8 cellular contexts compared by ENCODE assay signal in the genomic region with DNA sequence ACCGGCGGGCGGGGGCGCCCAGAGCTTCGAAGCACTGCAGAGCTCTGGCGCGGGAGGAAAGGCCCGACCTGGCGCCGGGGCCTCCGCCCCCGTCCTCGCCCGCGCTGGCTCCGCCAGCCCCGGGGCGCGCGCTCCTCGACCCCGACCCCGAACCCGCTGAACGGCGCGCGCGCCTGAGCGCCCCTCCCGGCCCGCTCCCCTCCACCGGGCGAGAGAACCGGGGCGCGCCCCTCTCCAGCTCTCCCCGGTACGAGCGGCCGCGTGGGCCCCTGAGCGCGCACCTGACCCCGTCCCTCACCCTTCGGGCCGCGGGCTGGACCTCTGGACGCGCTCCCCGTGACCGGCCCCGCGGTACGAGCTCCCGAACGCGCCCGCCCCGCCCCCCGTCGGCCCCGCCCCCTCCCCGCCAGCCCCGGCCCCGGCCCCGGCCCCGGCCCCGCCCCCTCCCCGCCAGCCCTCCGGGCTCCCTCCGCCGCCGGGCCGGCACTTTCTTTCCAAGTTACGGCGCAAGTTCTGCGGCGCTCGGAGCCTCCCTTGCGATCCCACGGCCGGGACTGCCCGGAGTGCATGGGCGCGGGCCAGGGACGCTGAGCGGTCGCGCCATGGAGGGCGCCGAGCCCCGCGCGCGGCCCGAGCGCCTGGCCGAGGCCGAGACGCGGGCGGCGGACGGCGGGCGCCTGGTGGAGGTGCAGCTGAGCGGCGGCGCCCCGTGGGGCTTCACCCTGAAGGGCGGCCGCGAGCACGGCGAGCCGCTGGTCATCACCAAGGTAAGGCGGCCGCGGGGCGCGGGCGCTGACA. TPM values are rescaled to one million over a fixed set of nuclear protein-coding genes. Genes with fewer than 3 reads are reported as not detected.
A peak's percentile ranks its signal among the peaks of the same experiment; 100 is the strongest.
DNase-seq lines count a peak whose midpoint lies in the region; TF ChIP-seq lines count a peak whose summit lies in the region.

A gene with protein sequence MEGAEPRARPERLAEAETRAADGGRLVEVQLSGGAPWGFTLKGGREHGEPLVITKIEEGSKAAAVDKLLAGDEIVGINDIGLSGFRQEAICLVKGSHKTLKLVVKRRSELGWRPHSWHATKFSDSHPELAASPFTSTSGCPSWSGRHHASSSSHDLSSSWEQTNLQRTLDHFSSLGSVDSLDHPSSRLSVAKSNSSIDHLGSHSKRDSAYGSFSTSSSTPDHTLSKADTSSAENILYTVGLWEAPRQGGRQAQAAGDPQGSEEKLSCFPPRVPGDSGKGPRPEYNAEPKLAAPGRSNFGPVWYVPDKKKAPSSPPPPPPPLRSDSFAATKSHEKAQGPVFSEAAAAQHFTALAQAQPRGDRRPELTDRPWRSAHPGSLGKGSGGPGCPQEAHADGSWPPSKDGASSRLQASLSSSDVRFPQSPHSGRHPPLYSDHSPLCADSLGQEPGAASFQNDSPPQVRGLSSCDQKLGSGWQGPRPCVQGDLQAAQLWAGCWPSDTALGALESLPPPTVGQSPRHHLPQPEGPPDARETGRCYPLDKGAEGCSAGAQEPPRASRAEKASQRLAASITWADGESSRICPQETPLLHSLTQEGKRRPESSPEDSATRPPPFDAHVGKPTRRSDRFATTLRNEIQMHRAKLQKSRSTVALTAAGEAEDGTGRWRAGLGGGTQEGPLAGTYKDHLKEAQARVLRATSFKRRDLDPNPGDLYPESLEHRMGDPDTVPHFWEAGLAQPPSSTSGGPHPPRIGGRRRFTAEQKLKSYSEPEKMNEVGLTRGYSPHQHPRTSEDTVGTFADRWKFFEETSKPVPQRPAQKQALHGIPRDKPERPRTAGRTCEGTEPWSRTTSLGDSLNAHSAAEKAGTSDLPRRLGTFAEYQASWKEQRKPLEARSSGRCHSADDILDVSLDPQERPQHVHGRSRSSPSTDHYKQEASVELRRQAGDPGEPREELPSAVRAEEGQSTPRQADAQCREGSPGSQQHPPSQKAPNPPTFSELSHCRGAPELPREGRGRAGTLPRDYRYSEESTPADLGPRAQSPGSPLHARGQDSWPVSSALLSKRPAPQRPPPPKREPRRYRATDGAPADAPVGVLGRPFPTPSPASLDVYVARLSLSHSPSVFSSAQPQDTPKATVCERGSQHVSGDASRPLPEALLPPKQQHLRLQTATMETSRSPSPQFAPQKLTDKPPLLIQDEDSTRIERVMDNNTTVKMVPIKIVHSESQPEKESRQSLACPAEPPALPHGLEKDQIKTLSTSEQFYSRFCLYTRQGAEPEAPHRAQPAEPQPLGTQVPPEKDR (N-terminal part only) (plus strand): TSS at position 486 of the 798 bp plus-strand sequence. CDS start 117 bp downstream, at position 603.

- no peak within 1 kb of the TSS for H3K27ac Mint-ChIP-seq in activated T-helper 2 cell treated with anti-CD3 and anti-CD28 coated beads, Interferon-gamma antibody, Interleukin-2, Interleukin-4, amounts not matched to agents 10 μg/mL and 5 μg/mL and 100 μg/mL, durations not matched to agents 14 hours and 24 hours and 36 hours

- no peak within 1 kb of the TSS for H3K9ac ChIP-seq in skeletal muscle satellite cell (ENCODE audit: low read depth, low read length)

- H3K9me3 ChIP-seq in skeletal muscle satellite cell (replicated peaks; ENCODE audit: low read length) (peaks cover 5% of the 10 kb centered on the region), BE2C (no peaks in the 10 kb centered on the region)

- intact Hi-C loops in activated T-helper 2 cell treated with anti-CD3 and anti-CD28 coated beads, Interferon-gamma antibody, Interleukin-2, Interleukin-4, amounts not matched to agents 10 μg/mL and 5 μg/mL and 100 μg/mL, durations not matched to agents 14 hours and 24 hours and 36 hours (cut with micrococcal nuclease), result no loop called here

- H3K27me3 ChIP-seq in skeletal muscle satellite cell (ENCODE audit: control insufficient read depth, insufficient read depth, low read length), result peaks cover 31% of the 10 kb centered on the region
- peaks cover 11% of the 10 kb centered on the region for H3K27me3 ChIP-seq in BE2C

- in situ Hi-C loops in G401 (cut with HindIII; ENCODE audit: low sequenced_read_pairs), result no loop called here

- H3K4me3 ChIP-seq in iPS-11a (ENCODE audit: low read depth, low read length) (peak within 1 kb of the TSS; percentile 54), skeletal muscle satellite cell (ENCODE audit: low read length) (peak within 1 kb of the TSS; percentile 51), BE2C (ENCODE audit: low read depth, low read length) (no peak within 1 kb of the TSS)

- no peaks in the 10 kb centered on the region for H3K36me3 Mint-ChIP-seq in activated T-helper 2 cell treated with anti-CD3 and anti-CD28 coated beads, Interferon-gamma antibody, Interleukin-2, Interleukin-4, amounts not matched to agents 10 μg/mL and 5 μg/mL and 100 μg/mL, durations not matched to agents 14 hours and 24 hours and 36 hours (ENCODE audit: low read depth)

- peaks cover 38% of the 10 kb centered on the region for H3K27me3 Mint-ChIP-seq in activated T-helper 2 cell treated with anti-CD3 and anti-CD28 coated beads, Interferon-gamma antibody, Interleukin-2, Interleukin-4, amounts not matched to agents 10 μg/mL and 5 μg/mL and 100 μg/mL, durations not matched to agents 14 hours and 24 hours and 36 hours (ENCODE audit: low read depth)

- TF ChIP-seq CTCF in BE2C (IDR thresholded peaks at IDR 0.05; ENCODE audit: low read depth, low read length), result no peak

- no peaks in the 10 kb centered on the region for H3K9me3 Mint-ChIP-seq in activated T-helper 2 cell treated with anti-CD3 and anti-CD28 coated beads, Interferon-gamma antibody, Interleukin-2, Interleukin-4, amounts not matched to agents 10 μg/mL and 5 μg/mL and 100 μg/mL, durations not matched to agents 14 hours and 24 hours and 36 hours

- H3K4me1 ChIP-seq in skeletal muscle satellite cell (ENCODE audit: control insufficient read depth, insufficient read depth, low read length) (no peaks in the 10 kb centered on the region), BE2C (no peaks in the 10 kb centered on the region)

- peak within 1 kb of the TSS; percentile 66 for H3K4me2 ChIP-seq in skeletal muscle satellite cell (ENCODE audit: low read length)

- no peaks in the 10 kb centered on the region for H3K4me1 Mint-ChIP-seq in activated T-helper 2 cell treated with anti-CD3 and anti-CD28 coated beads, Interferon-gamma antibody, Interleukin-2, Interleukin-4, amounts not matched to agents 10 μg/mL and 5 μg/mL and 100 μg/mL, durations not matched to agents 14 hours and 24 hours and 36 hours (ENCODE audit: low read depth)

- no peaks in the 10 kb centered on the region for H3K36me3 ChIP-seq in skeletal muscle satellite cell (ENCODE audit: insufficient read depth, low read length)
- H3K36me3 ChIP-seq in BE2C, result no peaks in the 10 kb centered on the region

- peak within 1 kb of the TSS; percentile 51 for H3K4me3 Mint-ChIP-seq in activated T-helper 2 cell treated with anti-CD3 and anti-CD28 coated beads, Interferon-gamma antibody, Interleukin-2, Interleukin-4, amounts not matched to agents 10 μg/mL and 5 μg/mL and 100 μg/mL, durations not matched to agents 14 hours and 24 hours and 36 hours (ENCODE audit: low read depth)

- DNase-seq in DMS 273 (lab: John Stamatoyannopoulos, UW; ENCODE audit: unreplicated experiment) (peak; percentile 57), DMS 273 treated with DMSO at 0.1 percent for 48 hours (lab: John Stamatoyannopoulos, UW) (no peak), G401 (ENCODE audit: low spot score) (no peak), BE2C (no peak)
- no peak for DNase-seq in activated T-helper 2 cell treated with anti-CD3 and anti-CD28 coated beads, Interferon-gamma antibody, Interleukin-2, Interleukin-4, amounts not matched to agents 10 μg/mL and 5 μg/mL and 100 μg/mL, durations not matched to agents 14 hours and 24 hours and 36 hours (ENCODE audit: low spot score)
- DNase-seq in stimulated activated CD4-positive, alpha-beta T cell treated with anti-CD3 and anti-CD28 coated beads, Interleukin-1b, Interleukin-23, amount 100 ng/mL, for 48 hours, result no peak

RNA-seq across cellular contexts. Expression of the gene that starts here (rescaled TPM):
- total RNA-seq in activated T-helper 2 cell treated with anti-CD3 and anti-CD28 coated beads, Interferon-gamma antibody, Interleukin-2, Interleukin-4, amounts not matched to agents 10 μg/mL and 5 μg/mL and 100 μg/mL, durations not matched to agents 14 hours and 24 hours and 36 hours, result not detected in 2 replicates
- under 0.01 and 0.22 TPM in 2 replicates for total RNA-seq in skeletal muscle satellite cell (2012; rRNA removed)
- 0.31 and 0.64 TPM in 2 replicates for total RNA-seq in G401 (2014; rRNA removed; shearing (Covaris generic))
- not detected for polyA plus RNA-seq in BE2C (2012; ENCODE audit: insufficient read depth, insufficient read length, low read depth)
